In the genomic region with DNA sequence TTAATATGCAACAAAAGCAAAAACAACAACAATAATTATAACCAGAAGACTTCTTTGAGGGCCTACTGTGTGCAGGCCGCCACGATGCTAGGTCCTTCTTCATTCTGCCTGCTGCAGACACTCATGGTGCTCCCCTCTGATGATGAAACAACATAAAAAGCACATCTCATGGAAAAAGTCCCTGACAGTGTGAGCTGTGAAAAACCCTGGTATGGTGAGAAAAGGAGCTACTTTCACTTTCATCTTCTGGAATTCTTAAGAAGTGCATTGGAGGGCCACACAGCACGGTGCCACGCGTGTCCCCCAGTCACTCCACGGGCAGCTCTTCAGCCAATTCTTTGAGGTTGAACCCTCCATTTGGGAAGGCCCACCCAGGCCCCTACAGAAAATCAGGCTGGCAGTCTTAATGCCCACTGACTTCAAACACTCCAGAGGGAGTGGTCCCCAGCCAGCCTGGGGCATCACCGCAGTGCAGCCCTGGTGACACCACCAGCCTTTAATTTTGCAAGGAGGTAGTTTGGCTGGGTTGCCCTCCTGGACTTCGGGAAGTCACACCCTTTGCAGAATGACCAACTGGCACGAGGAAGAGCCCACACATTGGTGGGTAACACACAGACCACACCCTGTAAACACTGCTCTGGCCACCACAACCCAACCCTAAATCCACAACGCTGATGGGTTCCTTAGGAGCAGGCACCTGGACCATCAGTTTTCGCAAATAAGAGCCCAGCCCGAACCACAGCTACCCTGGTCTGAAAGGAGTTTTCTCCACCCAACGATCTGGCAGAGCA, we compare ENCODE assay signal across 19 cellular contexts. TPM values are rescaled to one million over a fixed set of nuclear protein-coding genes. Genes with fewer than 3 reads are reported as not detected.
DNase-seq lines count a peak whose midpoint lies in the region; TF ChIP-seq lines count a peak whose summit lies in the region.
"Had no signal": no experiment of that assay in that cellular context is flagged by ENCODE, and none has a peak within 500 bp of the region (broad histone marks: within the 10 kb centered on the region; RNA-seq: fewer than 3 reads in every experiment).

No MANE protein-coding gene starts in this region.

- H3K27me3 ChIP-seq in ascending aorta (no peaks in the 10 kb centered on the region), skeletal muscle satellite cell (ENCODE audit: control insufficient read depth, insufficient read depth, low read length) (no peaks in the 10 kb centered on the region)
- H3K27me3 ChIP-seq: pancreas had no signal

- peaks cover 3% of the 10 kb centered on the region for H3K27me3 Mint-ChIP-seq in endothelial cell (ENCODE audit: unreplicated experiment)

- TF ChIP-seq CTCF in ascending aorta (IDR thresholded peaks at IDR 0.05) (no peak), endothelial cell (IDR thresholded peaks at IDR 0.05; ENCODE audit: unreplicated experiment) (no peak)

- peak; percentile 45 for DNase-seq in H4 (ENCODE audit: low spot score)
- peak in 1 of 2 donors; percentile 62 for DNase-seq in ascending aorta (ENCODE audit: low spot score in 2 of 2)
- peak; percentile 58 for DNase-seq in fibroblast of peridontal ligament (ENCODE audit: extremely low read depth)
- DNase-seq in endothelial cell (ENCODE audit: low spot score) = no peak
- DNase-seq in kidney glomerular epithelial cell (lab: John Stamatoyannopoulos, UW) = no peak
- DNase-seq in GF-D8 (lab: John Stamatoyannopoulos, UW) = no peak
- no peak for DNase-seq in effector CD4-positive, alpha-beta T cell
- DNase-seq: activated CD4-positive, alpha-beta T cell treated with anti-CD3 and anti-CD28 coated beads, Interleukin-2, amount 10 ng/mL, durations not matched to agents 24 days and 14 days; activated naive CD8-positive, alpha-beta T cell treated with anti-CD3 and anti-CD28 coated beads, Interleukin-2, amount 10 ng/mL, durations not matched to agents 7 days and 5 days; activated T-cell treated with anti-CD3 and anti-CD28 coated beads, Interleukin-2, amount 50 U/mL, for 24 hours; DMS79 treated with DMSO at 0.1 percent for 48 hours; NCI-H2081; pancreas; Right ventricle myocardium superior; stimulated activated CD4-positive, alpha-beta T cell treated with anti-CD3 and anti-CD28 coated beads, Interleukin-12 subunit alpha, Interleukin-12 subunit beta, amount 100 ng/mL, for 4 hours; T-helper 9 cell had no signal

- peak overlapping the region; percentile 23 to 36 for H3K4me3 ChIP-seq in ascending aorta
- H3K4me3 ChIP-seq in skeletal muscle satellite cell (ENCODE audit: low read length) = no peak overlapping the region
- H3K4me3 ChIP-seq: BLaER1 treated with 17β-estradiol and CSF1 and Interleukin-3, amounts not matched to agents 10 nM and 100 nM; pancreas had no signal

- intact Hi-C loops in ascending aorta (cut with DNase I) = loop anchor here (2.0 kb wide), 1 partner anchor 43 kb away; no protein-coding TSS in a partner anchor

- no peak overlapping the region for H3K9ac ChIP-seq in skeletal muscle satellite cell (ENCODE audit: low read depth, low read length)
- H3K9ac ChIP-seq: BLaER1 treated with 17β-estradiol and CSF1 and Interleukin-3, amounts not matched to agents 10 nM and 100 nM had no signal

- no peaks in the 10 kb centered on the region for H3K36me3 Mint-ChIP-seq in endothelial cell (ENCODE audit: low read depth, unreplicated experiment)
- H3K36me3 Mint-ChIP-seq: activated naive CD8-positive, alpha-beta T cell treated with anti-CD3 and anti-CD28 coated beads, Interleukin-2, amount 10 ng/mL, durations not matched to agents 7 days and 5 days had no signal

- H3K27ac ChIP-seq in ascending aorta = peak overlapping the region; percentile 79 to 86
- H3K27ac ChIP-seq: BLaER1 treated with 17β-estradiol and CSF1 and Interleukin-3, amounts not matched to agents 10 nM and 100 nM; pancreas had no signal

- H3K36me3 ChIP-seq in ascending aorta (no peaks in the 10 kb centered on the region), skeletal muscle satellite cell (ENCODE audit: insufficient read depth, low read length) (no peaks in the 10 kb centered on the region)
- H3K36me3 ChIP-seq: pancreas had no signal

- peak overlapping the region; percentile 37 for H3K4me2 ChIP-seq in skeletal muscle satellite cell (ENCODE audit: low read length)

- no peaks in the 10 kb centered on the region for H3K9me3 Mint-ChIP-seq in endothelial cell (ENCODE audit: unreplicated experiment)
- H3K9me3 Mint-ChIP-seq: activated CD4-positive, alpha-beta T cell treated with anti-CD3 and anti-CD28 coated beads, Interleukin-2, amount 10 ng/mL, durations not matched to agents 24 days and 14 days; activated naive CD8-positive, alpha-beta T cell treated with anti-CD3 and anti-CD28 coated beads, Interleukin-2, amount 10 ng/mL, durations not matched to agents 7 days and 5 days; activated T-cell treated with anti-CD3 and anti-CD28 coated beads, Interleukin-2, amount 50 U/mL, for 24 hours; dendritic cell treated with granulocyte-macrophage colony-stimulating factor and Interleukin-4, amounts not matched to agents 40 ng/mL and 50 ng/mL, for 4 days had no signal

- H3K27ac Mint-ChIP-seq in endothelial cell (ENCODE audit: unreplicated experiment) = no peak overlapping the region
- H3K27ac Mint-ChIP-seq: activated CD4-positive, alpha-beta T cell treated with anti-CD3 and anti-CD28 coated beads, Interleukin-2, amount 10 ng/mL, durations not matched to agents 24 days and 14 days; activated naive CD8-positive, alpha-beta T cell treated with anti-CD3 and anti-CD28 coated beads, Interleukin-2, amount 10 ng/mL, durations not matched to agents 7 days and 5 days; activated T-cell treated with anti-CD3 and anti-CD28 coated beads, Interleukin-2, amount 50 U/mL, for 24 hours; dendritic cell treated with granulocyte-macrophage colony-stimulating factor and Interleukin-4, amounts not matched to agents 40 ng/mL and 50 ng/mL, for 4 days had no signal

- H3K4me3 Mint-ChIP-seq in endothelial cell (ENCODE audit: unreplicated experiment) = no peak overlapping the region
- H3K4me3 Mint-ChIP-seq: activated CD4-positive, alpha-beta T cell treated with anti-CD3 and anti-CD28 coated beads, Interleukin-2, amount 10 ng/mL, durations not matched to agents 24 days and 14 days; activated naive CD8-positive, alpha-beta T cell treated with anti-CD3 and anti-CD28 coated beads, Interleukin-2, amount 10 ng/mL, durations not matched to agents 7 days and 5 days; activated T-cell treated with anti-CD3 and anti-CD28 coated beads, Interleukin-2, amount 50 U/mL, for 24 hours; dendritic cell treated with granulocyte-macrophage colony-stimulating factor and Interleukin-4, amounts not matched to agents 40 ng/mL and 50 ng/mL, for 4 days had no signal

- peaks cover 0 to 43% of the 10 kb centered on the region in 2 donors for H3K4me1 ChIP-seq in ascending aorta
- peaks cover 27% of the 10 kb centered on the region for H3K4me1 ChIP-seq in skeletal muscle satellite cell (ENCODE audit: control insufficient read depth, insufficient read depth, low read length)
- H3K4me1 ChIP-seq: pancreas had no signal

- H3K9me3 ChIP-seq in ascending aorta (no peaks in the 10 kb centered on the region), skeletal muscle satellite cell (replicated peaks; ENCODE audit: low read length) (no peaks in the 10 kb centered on the region)
- H3K9me3 ChIP-seq: pancreas had no signal

- no peaks in the 10 kb centered on the region for H3K4me1 Mint-ChIP-seq in endothelial cell (ENCODE audit: unreplicated experiment)
- H3K4me1 Mint-ChIP-seq: activated CD4-positive, alpha-beta T cell treated with anti-CD3 and anti-CD28 coated beads, Interleukin-2, amount 10 ng/mL, durations not matched to agents 24 days and 14 days had no signal

RNA-seq across cellular contexts. Expression of a gene that starts 7.6 kb away (rescaled TPM):
- 8.0 and 8.4 TPM in 2 replicates for total RNA-seq in H4 (2014; rRNA removed; shearing (Covaris generic))
- 28.6 TPM for total RNA-seq in ascending aorta
- total RNA-seq in skeletal muscle satellite cell (2012; rRNA removed) = 34.5 and 72.3 TPM in 2 replicates
- 5.1 TPM for total RNA-seq in endothelial cell (ENCODE audit: unreplicated experiment)
- total RNA-seq: activated CD4-positive, alpha-beta T cell treated with anti-CD3 and anti-CD28 coated beads, Interleukin-2, amount 10 ng/mL, durations not matched to agents 24 days and 14 days had no signal

Comparison
In these comparisons a context has a peak if more than half of its experiments do, and no peak if none do; other contexts are left out.
1. DNase-seq: peak in H4 (single experiment) and fibroblast of peridontal ligament (single experiment); none in endothelial cell (single experiment), kidney glomerular epithelial cell (single experiment), GF-D8 (single experiment) and effector CD4-positive, alpha-beta T cell (single experiment).